Comparison of ENCODE assay signal across 8 cellular contexts in genomic region chr5:150081541-150082283, GRCh38. TPM values are rescaled to one million over a fixed set of nuclear protein-coding genes. Genes with fewer than 3 reads are reported as not detected.
DNase-seq lines count a peak whose midpoint lies in the region; ATAC-seq and TF ChIP-seq lines count a peak whose summit lies in the region.

No MANE protein-coding gene starts in this region.

- TF ChIP-seq CTCF in colonic mucosa (IDR thresholded peaks at IDR 0.05) (no peak), nephron progenitor cell (IDR thresholded peaks at IDR 0.05) (no peak), brain microvascular endothelial cell (IDR thresholded peaks at IDR 0.05; ENCODE audit: low read depth, low read length, missing control alignments) (no peak)

- H3K27ac ChIP-seq in colonic mucosa (no peak overlapping the region), brain microvascular endothelial cell (no peak overlapping the region)

- no peaks in the 10 kb centered on the region for H3K36me3 Mint-ChIP-seq in nephron progenitor cell (ENCODE audit: low read depth)

- H3K9ac ChIP-seq in colonic mucosa (ENCODE audit: low read depth in 2 of 2, low read length in 2 of 2) = no peak overlapping the region

- no peak overlapping the region for H3K27ac Mint-ChIP-seq in nephron progenitor cell

- intact Hi-C loops in colonic mucosa (cut with DNase I) = no loop called here

- peaks cover 49% of the 10 kb centered on the region for H3K4me1 Mint-ChIP-seq in nephron progenitor cell

- H3K9me3 Mint-ChIP-seq in nephron progenitor cell = no peaks in the 10 kb centered on the region

- H3K27me3 Mint-ChIP-seq in nephron progenitor cell (ENCODE audit: low read depth, poor library complexity) = peaks cover 11% of the 10 kb centered on the region

- no peaks in the 10 kb centered on the region for H3K27me3 ChIP-seq in colonic mucosa
- H3K27me3 ChIP-seq in brain microvascular endothelial cell (replicated peaks) = no peaks in the 10 kb centered on the region

- in situ Hi-C loops in brain microvascular endothelial cell (cut with HindIII; ENCODE audit: low pct_ligation_motif_present, low sequenced_read_pairs) = no loop called here

- DNase-seq in AG08396 (ENCODE audit: low spot score) = peak; percentile 22
- peak; percentile 34 for DNase-seq in colonic mucosa
- peak; percentile 31 for DNase-seq in nephron progenitor cell
- DNase-seq in NCI-H187 treated with DMSO at 0.1 percent for 48 hours (lab: John Stamatoyannopoulos, UW) = no peak
- no peak for DNase-seq in DMS114 treated with DMSO at 0.1 percent for 48 hours (lab: John Stamatoyannopoulos, UW; ENCODE audit: unreplicated experiment)
- DNase-seq in brain microvascular endothelial cell = no peak

- H3K4me3 ChIP-seq in colonic mucosa = no peak overlapping the region
- no peak overlapping the region for H3K4me3 ChIP-seq in brain microvascular endothelial cell (ENCODE audit: low read depth, low read length)

- H3K36me3 ChIP-seq in colonic mucosa = no peaks in the 10 kb centered on the region
- no peaks in the 10 kb centered on the region for H3K36me3 ChIP-seq in brain microvascular endothelial cell (replicated peaks)

- H3K9me3 ChIP-seq in colonic mucosa = no peaks in the 10 kb centered on the region

- no peak overlapping the region for H3K4me3 Mint-ChIP-seq in nephron progenitor cell

- no peaks in the 10 kb centered on the region for H3K4me1 ChIP-seq in colonic mucosa

- ATAC-seq in GM19467 (IDR thresholded peaks at IDR 0.05; ENCODE audit: unreplicated experiment) (peak; percentile 78), HG03521 (IDR thresholded peaks at IDR 0.05; ENCODE audit: unreplicated experiment) (peak; percentile 52)

RNA-seq across cellular contexts. Expression of gene CSF1R, which starts 4.6 kb away (rescaled TPM):
- 10 to 100 TPM in 1 of 2 donors, 1 to 10 TPM in 1; 7.2 to 26.1 TPM for total RNA-seq in colonic mucosa

Comparison
In these comparisons a context has a peak if more than half of its experiments do, and no peak if none do; other contexts are left out.
1. DNase-seq: peak in AG08396 (single experiment), colonic mucosa (single experiment) and nephron progenitor cell (single experiment); none in NCI-H187 treated with DMSO at 0.1 percent for 48 hours (single experiment), DMS114 treated with DMSO at 0.1 percent for 48 hours (single experiment) and brain microvascular endothelial cell (single experiment).